Comparison of ENCODE assay signal across 8 cellular contexts in the genomic region with DNA sequence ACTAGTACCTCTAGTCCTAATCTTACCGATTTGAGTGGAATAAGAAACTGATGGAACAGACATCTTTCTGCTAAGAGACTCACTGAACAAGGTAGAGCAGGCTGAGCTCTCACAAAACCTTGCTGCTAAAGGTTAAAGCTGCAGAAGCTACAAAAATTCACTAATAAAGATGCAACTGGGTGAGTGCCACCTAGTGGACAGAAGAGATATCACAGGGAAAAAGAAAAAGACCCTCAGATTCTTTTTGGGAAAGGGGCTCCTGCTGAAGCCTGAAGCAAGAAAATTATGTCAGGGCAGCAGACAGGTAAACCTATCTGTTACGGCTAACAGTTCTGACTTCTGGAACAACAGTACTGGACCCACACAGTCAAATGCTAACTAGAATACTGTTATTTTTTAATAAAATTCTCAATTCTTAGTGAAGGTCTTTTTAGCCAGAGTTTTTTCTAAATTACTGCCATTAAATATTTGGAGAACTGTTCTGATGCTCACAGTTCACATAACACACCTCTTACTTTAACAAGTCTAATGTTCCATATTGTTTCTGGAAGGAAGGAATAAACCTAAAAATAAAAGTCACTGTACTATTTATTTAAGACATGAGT. TPM values are rescaled to one million over a fixed set of nuclear protein-coding genes. Genes with fewer than 3 reads are reported as not detected.
DNase-seq lines count a peak whose midpoint lies in the region; ATAC-seq and TF ChIP-seq lines count a peak whose summit lies in the region.

No MANE protein-coding gene starts in this region.

- H3K9me3 ChIP-seq in PC-3 (ENCODE audit: low read length), result no peaks in the 10 kb centered on the region

- intact Hi-C loops in PC-3 (cut with micrococcal nuclease), result loop anchor here (10.0 kb wide), 1 partner anchor 723 kb away; the partner anchor contains the start of genes PCDHA8 and PCDHA9

- no peak for ATAC-seq in activated T-cell treated with anti-CD3 and anti-CD28 coated beads, Interleukin-2, amount 50 U/mL, for 72 hours (replicated peaks in 1 of 2)
- ATAC-seq in PC-3 (no peak), GM21786 (IDR thresholded peaks at IDR 0.05; ENCODE audit: unreplicated experiment) (no peak), HG02610 (IDR thresholded peaks at IDR 0.05; ENCODE audit: unreplicated experiment) (no peak)
- ATAC-seq in stimulated activated effector memory CD8-positive, alpha-beta T cell treated with anti-CD3 and anti-CD28 coated beads, Interleukin-12 subunit alpha, Interleukin-12 subunit beta, amount 100 ng/mL, for 72 hours, result no peak

- H3K4me3 Mint-ChIP-seq in activated T-cell treated with anti-CD3 and anti-CD28 coated beads, Interleukin-2, amount 50 U/mL, for 72 hours, result no peak overlapping the region
- no peak overlapping the region for H3K4me3 Mint-ChIP-seq in stimulated activated effector memory CD8-positive, alpha-beta T cell treated with anti-CD3 and anti-CD28 coated beads, Interleukin-12 subunit alpha, Interleukin-12 subunit beta, amount 100 ng/mL, for 72 hours

- CTCF ChIA-PET in PC-3 (lab: Charles Lee), result interaction anchor here (0.5 to 1.1 kb wide), 5 partner anchors 43 to 561 kb away, joined by 3 to 6 read pairs (median 4); partner anchors contain the start of gene PCDHGA5

- peaks cover 8% of the 10 kb centered on the region for H3F3A ChIP-seq in PC-3 (ENCODE audit: low read length, unreplicated experiment)

- H3K27ac ChIP-seq in PC-3 (ENCODE audit: low read length), result no peak overlapping the region

- peaks cover 4% of the 10 kb centered on the region; the same call in 1 of the 2 replicates for H3K79me2 ChIP-seq in PC-3 (ENCODE audit: low read length)

- peaks cover 14 to 44% of the 10 kb centered on the region in 2 donors for H3K36me3 Mint-ChIP-seq in activated T-cell treated with anti-CD3 and anti-CD28 coated beads, Interleukin-2, amount 50 U/mL, for 72 hours (ENCODE audit: insufficient read depth in 2 of 2)
- H3K36me3 Mint-ChIP-seq in stimulated activated effector memory CD8-positive, alpha-beta T cell treated with anti-CD3 and anti-CD28 coated beads, Interleukin-12 subunit alpha, Interleukin-12 subunit beta, amount 100 ng/mL, for 72 hours, result peaks cover 100% of the 10 kb centered on the region

- H3K9me2 ChIP-seq in PC-3 (replicated peaks; ENCODE audit: low read length), result no peaks in the 10 kb centered on the region

- H3K9ac ChIP-seq in PC-3 (ENCODE audit: low read length), result no peak overlapping the region

- H2AFZ ChIP-seq in PC-3 (ENCODE audit: low read length), result no peak overlapping the region

- no peak for DNase-seq in activated T-cell treated with anti-CD3 and anti-CD28 coated beads, Interleukin-2, amount 50 U/mL, for 72 hours
- no peak for DNase-seq in activated T-cell treated with anti-CD3 and anti-CD28 coated beads, Interleukin-2, amount 50 U/mL, for 1 hour
- peak; percentile 11 for DNase-seq in PC-3
- DNase-seq in fibroblast of peridontal ligament (ENCODE audit: extremely low read depth), result peak; percentile 32
- no peak for DNase-seq in stimulated activated effector memory CD8-positive, alpha-beta T cell treated with anti-CD3 and anti-CD28 coated beads, Interleukin-12 subunit alpha, Interleukin-12 subunit beta, amount 100 ng/mL, for 72 hours (ENCODE audit: low spot score in 2 of 2)
- no peak for DNase-seq in NCI-H526 (lab: John Stamatoyannopoulos, UW)

- no peaks in the 10 kb centered on the region for H3K27me3 ChIP-seq in PC-3 (ENCODE audit: low read length)

- peaks cover 18% of the 10 kb centered on the region for H3K4me1 Mint-ChIP-seq in activated T-cell treated with anti-CD3 and anti-CD28 coated beads, Interleukin-2, amount 50 U/mL, for 72 hours (ENCODE audit: low read depth)
- peaks cover 30% of the 10 kb centered on the region for H3K4me1 Mint-ChIP-seq in stimulated activated effector memory CD8-positive, alpha-beta T cell treated with anti-CD3 and anti-CD28 coated beads, Interleukin-12 subunit alpha, Interleukin-12 subunit beta, amount 100 ng/mL, for 72 hours

- no peaks in the 10 kb centered on the region for H3K27me3 Mint-ChIP-seq in activated T-cell treated with anti-CD3 and anti-CD28 coated beads, Interleukin-2, amount 50 U/mL, for 72 hours (ENCODE audit: low read depth)

- H3K27ac Mint-ChIP-seq in activated T-cell treated with anti-CD3 and anti-CD28 coated beads, Interleukin-2, amount 50 U/mL, for 72 hours, result peak overlapping the region; percentile 71
- H3K27ac Mint-ChIP-seq in stimulated activated effector memory CD8-positive, alpha-beta T cell treated with anti-CD3 and anti-CD28 coated beads, Interleukin-12 subunit alpha, Interleukin-12 subunit beta, amount 100 ng/mL, for 72 hours, result peak overlapping the region; percentile 50

- H3K4me3 ChIP-seq in PC-3 (ENCODE audit: low read length), result no peak overlapping the region

- no peaks in the 10 kb centered on the region for H3K9me3 Mint-ChIP-seq in activated T-cell treated with anti-CD3 and anti-CD28 coated beads, Interleukin-2, amount 50 U/mL, for 72 hours
- no peaks in the 10 kb centered on the region for H3K9me3 Mint-ChIP-seq in stimulated activated effector memory CD8-positive, alpha-beta T cell treated with anti-CD3 and anti-CD28 coated beads, Interleukin-12 subunit alpha, Interleukin-12 subunit beta, amount 100 ng/mL, for 72 hours

- no peaks in the 10 kb centered on the region for H4K20me1 ChIP-seq in PC-3 (ENCODE audit: low read length)

- peak; percentile 87 for TF ChIP-seq CTCF in PC-3 (conservative IDR thresholded peaks at IDR 0.05; ENCODE audit: low read depth, low read length)

- no peak overlapping the region for H3K4me2 ChIP-seq in PC-3 (ENCODE audit: low read length)

- H3K4me1 ChIP-seq in PC-3 (ENCODE audit: insufficient read depth, low read length), result peaks cover 23% of the 10 kb centered on the region

- POLR2A ChIA-PET in PC-3 (lab: Charles Lee; ENCODE audit: unreplicated experiment), result no interaction called here

- no TSS peak for BruUV-seq in PC-3 (replicated peaks; lab: Mats Ljungman, UMichigan)

- H3K36me3 ChIP-seq in PC-3 (ENCODE audit: low read depth, low read length), result peaks cover 76% of the 10 kb centered on the region

RNA-seq across cellular contexts. Expression of gene DIAPH1, which starts 51.2 kb away (rescaled TPM):
- total RNA-seq in activated T-cell treated with anti-CD3 and anti-CD28 coated beads, Interleukin-2, amount 50 U/mL, for 72 hours, result 100 to 1,000 TPM; 162 to 165 TPM
- 51.9 and 106 TPM in 2 replicates for total RNA-seq in PC-3 (2014; rRNA removed)

Comparison
In these comparisons a context has a peak if more than half of its experiments do, and no peak if none do; other contexts are left out.
1. DNase-seq: peak in PC-3 (single experiment) and fibroblast of peridontal ligament (single experiment); none in activated T-cell treated with anti-CD3 and anti-CD28 coated beads, Interleukin-2, amount 50 U/mL, for 72 hours (0 of 2), activated T-cell treated with anti-CD3 and anti-CD28 coated beads, Interleukin-2, amount 50 U/mL, for 1 hour (single experiment), stimulated activated effector memory CD8-positive, alpha-beta T cell treated with anti-CD3 and anti-CD28 coated beads, Interleukin-12 subunit alpha, Interleukin-12 subunit beta, amount 100 ng/mL, for 72 hours (0 of 2) and NCI-H526 (0 of 2).